Comparison of ENCODE assay signal across 8 cellular contexts in genomic region chr12:118035194-118036041, GRCh38. TPM values are rescaled to one million over a fixed set of nuclear protein-coding genes. Genes with fewer than 3 reads are reported as not detected.
DNase-seq lines count a peak whose midpoint lies in the region; ATAC-seq and TF ChIP-seq lines count a peak whose summit lies in the region.

No MANE protein-coding gene starts in this region.

- peak overlapping the region in 2 of 6 donors; percentile 29 to 36 for H3K27ac Mint-ChIP-seq in immature natural killer cell

- no peak overlapping the region for H2AFZ ChIP-seq in HCT116 (ENCODE audit: low read depth, low read length, poor library complexity, severe bottlenecking)

- TF ChIP-seq RAD21 in HCT116 (IDR thresholded peaks at IDR 0.05; ENCODE audit: low read depth): no peak

- RAD21 ChIA-PET in HCT116 (lab: Charles Lee; ENCODE audit: low non-redundant PET in 1 of 2, low total read pairs in 2 of 2, uncharacterized antibody in 2 of 2, unreplicated experiment in 2 of 2): interaction anchor here (1.5 to 2.5 kb wide), 2 partner anchors 161 kb away, joined by 13 to 15 read pairs; no protein-coding TSS in a partner anchor

- intact Hi-C loops in HCT116 (cut with micrococcal nuclease): no loop called here

- peaks cover 0 to 21% of the 10 kb centered on the region in 2 experiments; a peak in 3 of 4 replicates for H3K4me1 ChIP-seq in HCT116 (ENCODE audit: control insufficient read depth in 1 of 2, insufficient read depth in 2 of 2, low read length in 2 of 2)

- peaks cover 20 to 49% (median 21%) of the 10 kb centered on the region in 3 donors for H3K36me3 Mint-ChIP-seq in immature natural killer cell

- no peaks in the 10 kb centered on the region for H3K4me1 Mint-ChIP-seq in immature natural killer cell

- no peaks in the 10 kb centered on the region for H3K27me3 ChIP-seq in HCT116 (ENCODE audit: insufficient read depth, low read length)

- CTCF ChIA-PET in HCT116 (lab: Charles Lee): interaction anchor here (0.8 to 3.9 kb wide), 12 partner anchors 9 to 185 kb away, joined by 3 to 62 read pairs (median 4); no protein-coding TSS in a partner anchor

- peaks cover 0 to 3% (median 2%) of the 10 kb centered on the region in 3 donors for H3K27me3 Mint-ChIP-seq in immature natural killer cell (ENCODE audit: low read depth in 3 of 3)

- no peaks in the 10 kb centered on the region; the same call in 1 of the 2 replicates for H3K79me2 ChIP-seq in HCT116 (ENCODE audit: insufficient read depth, low read length)

- peak overlapping the region; percentile 23 for H3K27ac ChIP-seq in HCT116 (ENCODE audit: low read depth, low read length)
- H3K27ac ChIP-seq in temporal lobe (ENCODE audit: low read depth, low read length): peak overlapping the region; percentile 41

- H3K36me3 ChIP-seq in HCT116 (ENCODE audit: control insufficient read depth in 1 of 2, insufficient read depth in 2 of 2, low read length in 2 of 2): peaks cover 40 to 49% of the 10 kb centered on the region in 2 experiments; a peak in 3 of 4 replicates

- TF ChIP-seq CTCF in GM10266 (IDR thresholded peaks at IDR 0.05; ENCODE audit: control insufficient read depth, insufficient read depth, low read depth, missing control alignments) (no peak), HCT116 (IDR thresholded peaks at IDR 0.05 in 2 of 3, conservative IDR thresholded peaks at IDR 0.05 in 1 of 3; ENCODE audit: borderline replicate concordance in 1 of 3, insufficient read depth in 1 of 3, low read depth in 2 of 3, low read length in 2 of 3) (peak in 1 of 3 experiments; percentile 5; a peak in 2 of 6 replicates), choroid plexus epithelial cell (conservative IDR thresholded peaks at IDR 0.05; ENCODE audit: low read depth, low read length) (peak; percentile 6)

- no peaks in the 10 kb centered on the region for H3K9me3 ChIP-seq in HCT116 (ENCODE audit: control insufficient read depth in 1 of 2, insufficient read depth in 1 of 2, low read depth in 1 of 2, low read length in 2 of 2)

- no peaks in the 10 kb centered on the region for H3K9me2 ChIP-seq in HCT116 (ENCODE audit: insufficient read depth)

- POLR2A ChIA-PET in HCT116 (lab: Charles Lee): interaction anchor here (2.4 kb wide), 1 partner anchor 19 kb away, joined by 8 read pairs; the partner anchor contains the start of gene RFC5

- ATAC-seq in HCT116: peak; percentile 73

- H3K9ac ChIP-seq in HCT116 (ENCODE audit: low read length): no peak overlapping the region

- no TSS peak for BruUV-seq in HCT116 (replicated peaks; lab: Mats Ljungman, UMichigan)

- TF ChIP-seq POLR2A in HCT116 (IDR thresholded peaks at IDR 0.05; ENCODE audit: borderline replicate concordance, extremely low read depth, insufficient read depth, insufficient read length): no peak

- DNase-seq in A172 (ENCODE audit: low spot score) (peak; percentile 52), GM10266 (ENCODE audit: extremely low spot score) (peak; percentile 65), HCT116 (ENCODE audit: low read depth, low spot score) (no peak), NCI-H1092 (lab: John Stamatoyannopoulos, UW) (peak; percentile 25), choroid plexus epithelial cell (ENCODE audit: low read depth) (no peak), immature natural killer cell (no peak), COLO829 (ENCODE audit: low spot score) (no peak)

- H3K4me2 ChIP-seq in HCT116 (ENCODE audit: low read length): peak overlapping the region; percentile 4; the same call in 1 of the 2 replicates

- no peaks in the 10 kb centered on the region for H3K9me3 Mint-ChIP-seq in immature natural killer cell

- no peak overlapping the region for H3K4me3 Mint-ChIP-seq in immature natural killer cell

- H3K4me3 ChIP-seq in HCT116 (replicated peaks in 1 of 2; ENCODE audit: low read depth in 1 of 2, low read length in 2 of 2): no peak overlapping the region
- no peak overlapping the region for H3K4me3 ChIP-seq in choroid plexus epithelial cell (ENCODE audit: low read depth, low read length)

- H4K20me1 ChIP-seq in HCT116 (ENCODE audit: insufficient read depth): no peaks in the 10 kb centered on the region

TF ChIP-seq in HCT116, 20 proteins besides CTCF, POLR2A, EP300 and RAD21:
- no peak for TF ChIP-seq ZFX (IDR thresholded peaks at IDR 0.05)
- TF ChIP-seq MAX (IDR thresholded peaks at IDR 0.05): 0 out of 2 replicates have a peak, but pooled peaks have one; percentile 5

RNA-seq across cellular contexts. Expression of gene RFC5, which starts 18.9 kb away (rescaled TPM):
- 30.4 and 39.4 TPM in 2 replicates for total RNA-seq in A172 (2014; rRNA removed; shearing (Covaris generic))
- total RNA-seq in HCT116 (2021; ENCODE audit: unreplicated experiment) (78.6 TPM), temporal lobe (16.5 TPM)
- polyA plus RNA-seq in HCT116 (2012): 36.8 and 55.1 TPM in 2 replicates
- 10 to 100 TPM; 14.3 to 25.5 (median 16.9) TPM for polyA plus RNA-seq in immature natural killer cell

RNA-seq across cellular contexts. Expression of gene WSB2, which starts 25.6 kb away (rescaled TPM):
- total RNA-seq in A172 (2014; rRNA removed; shearing (Covaris generic)): 112 and 117 TPM in 2 replicates
- total RNA-seq in HCT116 (2021; ENCODE audit: unreplicated experiment) (97.0 TPM), temporal lobe (215 TPM)
- 54.9 and 72.2 TPM in 2 replicates for polyA plus RNA-seq in HCT116 (2012)
- 10 to 100 TPM; 18.7 to 20.3 (median 18.8) TPM for polyA plus RNA-seq in immature natural killer cell

Comparison
In these comparisons a context has a peak if more than half of its experiments do, and no peak if none do; other contexts are left out.
1. DNase-seq: peak in A172 (single experiment), GM10266 (single experiment) and NCI-H1092 (single experiment); none in HCT116 (single experiment), choroid plexus epithelial cell (single experiment), immature natural killer cell (0 of 3) and COLO829 (single experiment).